ENCODE assay signal across 14 cellular contexts in genomic region chr3:41808152-41808551, GRCh38.
DNase-seq lines count a peak whose midpoint lies in the region; ATAC-seq and TF ChIP-seq lines count a peak whose summit lies in the region.
"Had no signal": no experiment of that assay in that cellular context is flagged by ENCODE, and none has a peak within 500 bp of the region (broad histone marks: within the 10 kb centered on the region; RNA-seq: fewer than 3 reads in every experiment).

No MANE protein-coding gene starts in this region.

- H3K4me2 ChIP-seq in BLaER1: peak overlapping the region; percentile 39

- H3K4me3 ChIP-seq in BLaER1 (no peak overlapping the region), brain microvascular endothelial cell (ENCODE audit: low read depth, low read length) (no peak overlapping the region), upper lobe of right lung (no peak overlapping the region)
- H3K4me3 ChIP-seq: body of pancreas, SJSA1 had no signal

- no peak overlapping the region for H3K27ac ChIP-seq in BLaER1
- H3K27ac ChIP-seq in brain microvascular endothelial cell: no peak overlapping the region
- H3K27ac ChIP-seq in upper lobe of right lung: no peak overlapping the region
- H3K27ac ChIP-seq: body of pancreas, SJSA1 had no signal

- peak; percentile 81 for DNase-seq in LHCN-M2 (ENCODE audit: low read depth)
- DNase-seq in brain microvascular endothelial cell: peak; percentile 75
- DNase-seq in kidney tubule cell (ENCODE audit: low spot score): peak; percentile 76
- no peak for DNase-seq in upper lobe of right lung
- DNase-seq in GM10266 (ENCODE audit: extremely low spot score): no peak
- no peak for DNase-seq in SK-N-DZ (ENCODE audit: low spot score)
- DNase-seq: activated CD4-positive, alpha-beta T cell treated with anti-CD3 and anti-CD28 coated beads for 36 hours; CD8-positive, alpha-beta T cell; NCI-H748 treated with DMSO at 0.1 percent for 48 hours had no signal

- ATAC-seq in HG02973 (IDR thresholded peaks at IDR 0.05; ENCODE audit: unreplicated experiment): no peak
- no peak for ATAC-seq in upper lobe of right lung
- ATAC-seq: activated CD4-positive, alpha-beta T cell treated with anti-CD3 and anti-CD28 coated beads for 36 hours; body of pancreas; CD8-positive, alpha-beta T cell; natural killer cell treated with Interleukin-12 subunit alpha and Interleukin-12 subunit beta and Interleukin-15 and Interleukin-18, amount 100 ng/mL, for 72 hours had no signal

- peaks cover 18% of the 10 kb centered on the region for H3K4me1 ChIP-seq in BLaER1
- H3K4me1 ChIP-seq in upper lobe of right lung: no peaks in the 10 kb centered on the region
- H3K4me1 ChIP-seq: body of pancreas had no signal

- intact Hi-C loops in upper lobe of right lung (cut with DNase I): no loop called here

- H3K36me3 ChIP-seq in BLaER1 (no peaks in the 10 kb centered on the region), brain microvascular endothelial cell (replicated peaks) (no peaks in the 10 kb centered on the region), upper lobe of right lung (no peaks in the 10 kb centered on the region)
- H3K36me3 ChIP-seq: SJSA1 had no signal

- H3K27me3 ChIP-seq in BLaER1 (no peaks in the 10 kb centered on the region), brain microvascular endothelial cell (replicated peaks) (no peaks in the 10 kb centered on the region), upper lobe of right lung (no peaks in the 10 kb centered on the region)
- H3K27me3 ChIP-seq: body of pancreas, SJSA1 had no signal

- in situ Hi-C loops in brain microvascular endothelial cell (cut with HindIII; ENCODE audit: low pct_ligation_motif_present, low sequenced_read_pairs): no loop called here

- no peak overlapping the region for H3K9ac ChIP-seq in BLaER1

- TF ChIP-seq CTCF in brain microvascular endothelial cell (IDR thresholded peaks at IDR 0.05; ENCODE audit: low read depth, low read length, missing control alignments) (no peak), upper lobe of right lung (IDR thresholded peaks at IDR 0.05) (no peak), GM10266 (IDR thresholded peaks at IDR 0.05; ENCODE audit: control insufficient read depth, insufficient read depth, low read depth, missing control alignments) (no peak)

- H4K20me1 ChIP-seq in BLaER1: no peaks in the 10 kb centered on the region

- H3K9me3 ChIP-seq in BLaER1: peaks cover 7% of the 10 kb centered on the region
- no peaks in the 10 kb centered on the region for H3K9me3 ChIP-seq in upper lobe of right lung
- H3K9me3 ChIP-seq: body of pancreas, SJSA1 had no signal

Comparison
In these comparisons a context has a peak if more than half of its experiments do, and no peak if none do; other contexts are left out.
1. DNase-seq: peak in LHCN-M2 (single experiment), brain microvascular endothelial cell (single experiment) and kidney tubule cell (single experiment); none in upper lobe of right lung (single experiment), GM10266 (single experiment) and SK-N-DZ (single experiment).